Comparison of ENCODE assay signal across 9 cellular contexts in genomic region chr4:32140636-32141035, GRCh38.
A peak's percentile ranks its signal among the peaks of the same experiment; 100 is the strongest.
DNase-seq lines count a peak whose midpoint lies in the region; ATAC-seq, FAIRE-seq and TF ChIP-seq lines count a peak whose summit lies in the region.
"Had no signal": no experiment of that assay in that cellular context is flagged by ENCODE, and none has a peak within 500 bp of the region (broad histone marks: within the 10 kb centered on the region; RNA-seq: fewer than 3 reads in every experiment).

No MANE protein-coding gene starts in this region.

- H2AFZ ChIP-seq in PC-3 (ENCODE audit: low read length) = no peak overlapping the region
- peak overlapping the region; percentile 47 for H2AFZ ChIP-seq in endothelial cell of umbilical vein (ENCODE audit: low read depth, low read length)
- peak overlapping the region; percentile 34 for H2AFZ ChIP-seq in smooth muscle cell (ENCODE audit: low read depth)

- no peak for TF ChIP-seq POLR2A in endothelial cell of umbilical vein (IDR thresholded peaks at IDR 0.05; ENCODE audit: low read depth, low read length)

- no peak overlapping the region for H3K4me3 Mint-ChIP-seq in T-cell
- no peak overlapping the region for H3K4me3 Mint-ChIP-seq in activated T-cell treated with anti-CD3 and anti-CD28 coated beads, Interleukin-2, amount 50 U/mL, for 72 hours

- no peaks in the 10 kb centered on the region for H3K9me3 ChIP-seq in PC-3 (ENCODE audit: low read length)
- no peaks in the 10 kb centered on the region for H3K9me3 ChIP-seq in endothelial cell of umbilical vein (replicated peaks; ENCODE audit: control insufficient read depth, insufficient read depth, low read length)
- no peaks in the 10 kb centered on the region for H3K9me3 ChIP-seq in smooth muscle cell (replicated peaks; ENCODE audit: low read depth)

- ATAC-seq in HG02981 (IDR thresholded peaks at IDR 0.05; ENCODE audit: unreplicated experiment) (peak; percentile 73), PC-3 (peak; percentile 87), T-cell (replicated peaks in 1 of 4) (no peak), HG03521 (IDR thresholded peaks at IDR 0.05; ENCODE audit: unreplicated experiment) (no peak)
- ATAC-seq in activated T-cell treated with anti-CD3 and anti-CD28 coated beads, Interleukin-2, amount 50 U/mL, for 72 hours (replicated peaks in 1 of 2) = no peak

- H3K4me2 ChIP-seq in PC-3 (ENCODE audit: low read length) (peak overlapping the region; percentile 37), endothelial cell of umbilical vein (ENCODE audit: insufficient read depth, low read length) (peak overlapping the region; percentile 79), smooth muscle cell (peak overlapping the region; percentile 73)

- H3F3A ChIP-seq in PC-3 (ENCODE audit: low read length, unreplicated experiment) = no peaks in the 10 kb centered on the region
- no peaks in the 10 kb centered on the region for H3F3A ChIP-seq in smooth muscle cell (ENCODE audit: low read depth)

- H3K36me3 ChIP-seq in PC-3 (ENCODE audit: low read depth, low read length) (no peaks in the 10 kb centered on the region), endothelial cell of umbilical vein (ENCODE audit: control insufficient read depth in 2 of 2, extremely low read depth in 1 of 2, insufficient read depth in 2 of 2, low read length in 2 of 2) (no peaks in the 10 kb centered on the region), smooth muscle cell (ENCODE audit: low read depth) (no peaks in the 10 kb centered on the region)

- H3K27me3 ChIP-seq in PC-3 (ENCODE audit: low read length) (no peaks in the 10 kb centered on the region), endothelial cell of umbilical vein (ENCODE audit: control insufficient read depth in 2 of 2, insufficient read depth in 2 of 2, low read length in 2 of 2) (no peaks in the 10 kb centered on the region), smooth muscle cell (ENCODE audit: low read depth) (no peaks in the 10 kb centered on the region)

- H3K9me2 ChIP-seq in PC-3 (replicated peaks; ENCODE audit: low read length) = no peaks in the 10 kb centered on the region

- H3K79me2 ChIP-seq in PC-3 (ENCODE audit: low read length) (no peaks in the 10 kb centered on the region), endothelial cell of umbilical vein (ENCODE audit: control insufficient read depth, insufficient read depth, low read length) (no peaks in the 10 kb centered on the region), smooth muscle cell (ENCODE audit: low read depth) (no peaks in the 10 kb centered on the region)

- no peaks in the 10 kb centered on the region for H3K36me3 Mint-ChIP-seq in T-cell
- H3K36me3 Mint-ChIP-seq in activated T-cell treated with anti-CD3 and anti-CD28 coated beads, Interleukin-2, amount 50 U/mL, for 72 hours (ENCODE audit: insufficient read depth in 2 of 2) = no peaks in the 10 kb centered on the region

- no peaks in the 10 kb centered on the region for H3K4me1 Mint-ChIP-seq in T-cell
- no peaks in the 10 kb centered on the region for H3K4me1 Mint-ChIP-seq in activated T-cell treated with anti-CD3 and anti-CD28 coated beads, Interleukin-2, amount 50 U/mL, for 72 hours (ENCODE audit: low read depth)

- peaks cover 15 to 22% (median 19%) of the 10 kb centered on the region in 3 donors for H3K9me3 Mint-ChIP-seq in T-cell
- peaks cover 3 to 8% of the 10 kb centered on the region in 2 donors for H3K9me3 Mint-ChIP-seq in activated T-cell treated with anti-CD3 and anti-CD28 coated beads, Interleukin-2, amount 50 U/mL, for 72 hours

- H4K20me1 ChIP-seq in PC-3 (ENCODE audit: low read length) (no peaks in the 10 kb centered on the region), endothelial cell of umbilical vein (replicated peaks; ENCODE audit: control insufficient read depth, extremely low read depth, insufficient read depth, low read length) (no peaks in the 10 kb centered on the region), smooth muscle cell (ENCODE audit: low read depth) (no peaks in the 10 kb centered on the region)

- no peaks in the 10 kb centered on the region for H3K27me3 Mint-ChIP-seq in T-cell
- H3K27me3 Mint-ChIP-seq in activated T-cell treated with anti-CD3 and anti-CD28 coated beads, Interleukin-2, amount 50 U/mL, for 72 hours (ENCODE audit: low read depth) = no peaks in the 10 kb centered on the region

- POLR2A ChIA-PET in PC-3 (lab: Charles Lee; ENCODE audit: unreplicated experiment) = no interaction called here
- POLR2A ChIA-PET in endothelial cell of umbilical vein (lab: Charles Lee) = interaction anchor here (0.6 kb wide), 1 partner anchor 124 kb away, joined by 3 read pairs; no protein-coding TSS in a partner anchor
- POLR2A ChIA-PET in T-cell (lab: Charles Lee) = no interaction called here

- peak; percentile 90 for FAIRE-seq in endothelial cell of umbilical vein (lab: Jason Lieb, UNC)

- H3K27ac ChIP-seq in PC-3 (ENCODE audit: low read length) = peak overlapping the region; percentile 44
- H3K27ac ChIP-seq in endothelial cell of umbilical vein (ENCODE audit: insufficient read depth, low read depth, low read length) = peak overlapping the region; percentile 84
- peak overlapping the region; percentile 82 for H3K27ac ChIP-seq in smooth muscle cell (ENCODE audit: low read depth)

- no peak overlapping the region for H3K4me3 ChIP-seq in PC-3 (ENCODE audit: low read length)
- H3K4me3 ChIP-seq in endothelial cell of umbilical vein (replicated peaks in 1 of 3; ENCODE audit: insufficient read depth in 1 of 3, low read depth in 1 of 3, low read length in 3 of 3) = peak overlapping the region in 1 of 3 experiments; percentile 41
- no peak overlapping the region for H3K4me3 ChIP-seq in smooth muscle cell
- H3K4me3 ChIP-seq: lung had no signal

- TF ChIP-seq CTCF in PC-3 (conservative IDR thresholded peaks at IDR 0.05; ENCODE audit: low read depth, low read length) (no peak), endothelial cell of umbilical vein (IDR thresholded peaks at IDR 0.05; ENCODE audit: extremely low read depth in 1 of 2, insufficient read depth in 1 of 2, low read depth in 1 of 2, low read length in 2 of 2) (no peak), smooth muscle cell (IDR thresholded peaks at IDR 0.05; ENCODE audit: borderline replicate concordance, insufficient read depth, poor library complexity, severe bottlenecking) (no peak)

- dilution Hi-C loops in endothelial cell of umbilical vein (cut with MboI; ENCODE audit: extremely low pct_ligation_motif_present, low sequenced_read_pairs) = no loop called here

- no peaks in the 10 kb centered on the region for H3K9me1 ChIP-seq in endothelial cell of umbilical vein (replicated peaks; ENCODE audit: control insufficient read depth, extremely low read depth, insufficient read depth, low read length)

- DNase-seq in PC-3 (peak; percentile 85), endothelial cell of umbilical vein (ENCODE audit: low read depth, low spot score) (peak; percentile 93), smooth muscle cell (lab: John Stamatoyannopoulos, UW; ENCODE audit: unreplicated experiment) (no peak), T-cell (no peak)
- DNase-seq in activated T-cell treated with anti-CD3 and anti-CD28 coated beads, Interleukin-2, amount 50 U/mL, for 72 hours = no peak
- DNase-seq: activated CD8-positive, alpha-beta memory T cell treated with anti-CD3 and anti-CD28 coated beads, Interleukin-2, amount 50 U/mL, for 48 hours had no signal

- BruUV-seq in PC-3 (replicated peaks; lab: Mats Ljungman, UMichigan) (no TSS peak), endothelial cell of umbilical vein (replicated peaks; lab: Mats Ljungman, UMichigan) (no TSS peak)

- no peak overlapping the region for H3K27ac Mint-ChIP-seq in T-cell
- H3K27ac Mint-ChIP-seq in activated T-cell treated with anti-CD3 and anti-CD28 coated beads, Interleukin-2, amount 50 U/mL, for 72 hours = no peak overlapping the region

- intact Hi-C loops in PC-3 (cut with micrococcal nuclease) = no loop called here
- intact Hi-C loops in endothelial cell of umbilical vein (cut with micrococcal nuclease) = no loop called here

- 6% methylated on average over 2 of the region's 2 CpGs for WGBS in smooth muscle cell (ENCODE audit: low lambda C conversion rate)

- CTCF ChIA-PET in PC-3 (lab: Charles Lee) (no interaction called here), endothelial cell of umbilical vein (lab: Charles Lee) (interaction anchor here (0.6 to 1.4 kb wide), 3 partner anchors 10 to 43 kb away, joined by 3 to 5 read pairs (median 3); no protein-coding TSS in a partner anchor), T-cell (lab: Charles Lee) (interaction anchor here in 1 of 2 donors (0.7 kb wide), 1 partner anchor 134 kb away, joined by 3 read pairs; no protein-coding TSS in a partner anchor)

- H3K9ac ChIP-seq in PC-3 (ENCODE audit: low read length) (no peak overlapping the region), endothelial cell of umbilical vein (replicated peaks; ENCODE audit: extremely low read depth, insufficient read depth, low read length) (peak overlapping the region; percentile 40), smooth muscle cell (ENCODE audit: low read depth) (peak overlapping the region; percentile 27)

- H3K4me1 ChIP-seq in PC-3 (ENCODE audit: insufficient read depth, low read length) = peaks cover 13% of the 10 kb centered on the region
- peaks cover 24% of the 10 kb centered on the region for H3K4me1 ChIP-seq in endothelial cell of umbilical vein (ENCODE audit: control insufficient read depth, extremely low read depth, insufficient read depth, low read length)
- H3K4me1 ChIP-seq in smooth muscle cell (ENCODE audit: low read depth) = peaks cover 7% of the 10 kb centered on the region

TF ChIP-seq in endothelial cell of umbilical vein, 7 proteins besides CTCF, POLR2A, EP300 and RAD21:
- peak; percentile 87 for TF ChIP-seq FOS (IDR thresholded peaks at IDR 0.05; ENCODE audit: borderline replicate concordance, insufficient read depth, low read length)
- TF ChIP-seq GATA2 (IDR thresholded peaks at IDR 0.05; ENCODE audit: insufficient read depth, insufficient read length, low read depth, low read length) = peak; percentile 91
- TF ChIP-seq JUN (IDR thresholded peaks at IDR 0.05; ENCODE audit: borderline replicate concordance, insufficient read depth, insufficient read length, low read depth) = no peak
- TF ChIP-seq MAX (IDR thresholded peaks at IDR 0.05; ENCODE audit: insufficient read depth, insufficient read length) = no peak
- TF ChIP-seq POLR2AphosphoS5 (IDR thresholded peaks at IDR 0.05; ENCODE audit: insufficient read depth, low read depth, low read length) = peak; percentile 55
- TF ChIP-seq EZH2 (IDR thresholded peaks at IDR 0.05; ENCODE audit: borderline replicate concordance, low read depth, low read length, severe bottlenecking) = no peak
- TF ChIP-seq MYC (IDR thresholded peaks at IDR 0.05; ENCODE audit: low read depth, low read length) = no peak

Comparison
In these comparisons a context has a peak if more than half of its experiments do, and no peak if none do; other contexts are left out.
1. ATAC-seq: peak in HG02981 (single experiment) and PC-3 (single experiment); none in T-cell (0 of 4), activated T-cell treated with anti-CD3 and anti-CD28 coated beads, Interleukin-2, amount 50 U/mL, for 72 hours (0 of 2) and HG03521 (single experiment).
2. DNase-seq: peak in PC-3 (single experiment) and endothelial cell of umbilical vein (single experiment); none in smooth muscle cell (single experiment), T-cell (0 of 34) and activated T-cell treated with anti-CD3 and anti-CD28 coated beads, Interleukin-2, amount 50 U/mL, for 72 hours (0 of 2).
3. Peak in every context shown above with its lines, with median percentiles within 50 percentile points of each other: H3K27ac ChIP-seq and H3K4me2 ChIP-seq.